17 cellular contexts compared by ENCODE assay signal in the genomic region with DNA sequence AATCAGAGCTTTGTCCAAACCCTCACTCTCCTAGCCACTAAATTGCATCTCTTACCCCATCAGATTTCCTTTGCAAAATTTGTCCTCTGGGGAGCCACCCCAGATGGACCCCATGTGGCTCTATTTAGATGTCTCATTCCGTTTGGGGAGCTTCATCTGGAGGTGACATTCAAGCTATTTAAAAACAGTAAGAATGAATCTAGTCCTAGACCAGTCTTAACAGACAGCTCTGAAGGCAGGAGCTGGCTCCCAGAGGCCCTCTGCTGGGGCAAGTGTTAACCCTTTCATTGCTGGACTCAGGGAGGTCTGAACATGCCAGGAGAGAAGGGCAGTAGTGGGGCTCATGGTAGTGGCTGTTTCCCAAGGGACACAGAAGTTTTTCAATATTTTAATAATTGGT. TPM values are rescaled to one million over a fixed set of nuclear protein-coding genes. Genes with fewer than 3 reads are reported as not detected.
DNase-seq lines count a peak whose midpoint lies in the region; ATAC-seq and TF ChIP-seq lines count a peak whose summit lies in the region.
"Had no signal": no experiment of that assay in that cellular context is flagged by ENCODE, and none has a peak within 500 bp of the region (broad histone marks: within the 10 kb centered on the region; RNA-seq: fewer than 3 reads in every experiment).

No MANE protein-coding gene starts in this region.

- no TSS peak for BruUV-seq in A673 (replicated peaks; lab: Mats Ljungman, UMichigan)

- peak; percentile 60 for DNase-seq in A673 (ENCODE audit: low spot score)
- peak; percentile 64 for DNase-seq in H7
- DNase-seq in chondrocyte (ENCODE audit: low spot score): no peak
- DNase-seq in GM10266 (ENCODE audit: extremely low spot score): no peak
- no peak for DNase-seq in epidermal melanocyte (ENCODE audit: insufficient read length, low spot score)
- DNase-seq in stimulated activated naive CD4-positive, alpha-beta T cell treated with Interleukin-2 at 50 U/mL for 16 hours (lab: John Stamatoyannopoulos, UW): no peak
- DNase-seq: CD8-positive, alpha-beta memory T cell; KBM-7; NCI-H1092 treated with DMSO at 0.1 percent for 48 hours; NCI-H1694; NCI-H2107; NCI-H345; NCI-H526 treated with DMSO at 0.1 percent for 48 hours; NK-92 treated with Interleukin-12 subunit alpha and Interleukin-12 subunit beta, amount 100 ng/mL, for 24 hours had no signal

- no peak overlapping the region for H3K4me3 ChIP-seq in A673 (ENCODE audit: low read depth, low read length, poor library complexity, severe bottlenecking)
- H3K4me3 ChIP-seq in H7 (ENCODE audit: insufficient read depth, low read depth, low read length): no peak overlapping the region

- H3K4me1 Mint-ChIP-seq in chondrocyte (ENCODE audit: low read depth) (peaks cover 97% of the 10 kb centered on the region), nephron (peaks cover 71% of the 10 kb centered on the region)

- CTCF ChIA-PET in A673 (lab: Charles Lee): no interaction called here

- no peaks in the 10 kb centered on the region for H3K36me3 ChIP-seq in A673 (ENCODE audit: insufficient read depth, low read length, poor library complexity, severe bottlenecking)
- no peaks in the 10 kb centered on the region for H3K36me3 ChIP-seq in H7 (replicated peaks; ENCODE audit: control insufficient read depth, insufficient read depth, low read length)

- no peaks in the 10 kb centered on the region for H3K9me3 ChIP-seq in A673 (ENCODE audit: low read depth, low read length, poor library complexity, severe bottlenecking)

- H3K4me1 ChIP-seq in A673 (ENCODE audit: insufficient read depth, low read length, poor library complexity, severe bottlenecking): peaks cover 32% of the 10 kb centered on the region

- POLR2A ChIA-PET in A673 (lab: Charles Lee; ENCODE audit: low non-redundant PET): no interaction called here

- no peaks in the 10 kb centered on the region for H3K27me3 ChIP-seq in A673 (replicated peaks; ENCODE audit: insufficient read depth, low read depth, low read length, poor library complexity)
- no peaks in the 10 kb centered on the region for H3K27me3 ChIP-seq in H7 (ENCODE audit: control insufficient read depth, insufficient read depth, low read length)

- H3K27me3 Mint-ChIP-seq in chondrocyte (ENCODE audit: low read depth) (no peaks in the 10 kb centered on the region), nephron (ENCODE audit: low read depth) (no peaks in the 10 kb centered on the region)

- TF ChIP-seq CTCF in A673 (conservative IDR thresholded peaks at IDR 0.05; ENCODE audit: low read depth, low read length) (no peak), chondrocyte (IDR thresholded peaks at IDR 0.05) (no peak), nephron (IDR thresholded peaks at IDR 0.05; ENCODE audit: unreplicated experiment in 3 of 3) (no peak), GM10266 (IDR thresholded peaks at IDR 0.05; ENCODE audit: control insufficient read depth, insufficient read depth, low read depth, missing control alignments) (no peak)

- H3K9me3 Mint-ChIP-seq in chondrocyte (ENCODE audit: low read depth) (no peaks in the 10 kb centered on the region), nephron (no peaks in the 10 kb centered on the region)
- H3K9me3 Mint-ChIP-seq: CD8-positive, alpha-beta memory T cell had no signal

- H3K27ac ChIP-seq in A673 (ENCODE audit: low read depth, low read length, poor library complexity, severe bottlenecking): peak overlapping the region; percentile 30
- H3K27ac ChIP-seq: HL-60 had no signal

- H3K27ac Mint-ChIP-seq in chondrocyte (ENCODE audit: unreplicated experiment) (peak overlapping the region; percentile 32), nephron (peak overlapping the region in 2 of 3 experiments; percentile 74 to 91)

- H3K36me3 Mint-ChIP-seq in chondrocyte (ENCODE audit: low read depth) (no peaks in the 10 kb centered on the region), nephron (ENCODE audit: low read depth) (no peaks in the 10 kb centered on the region)

- intact Hi-C loops in A673 (cut with micrococcal nuclease; ENCODE audit: unreplicated experiment): no loop called here

- peak overlapping the region; percentile 10 for H3K4me3 Mint-ChIP-seq in chondrocyte (ENCODE audit: unreplicated experiment)
- peak overlapping the region in 1 of 3 experiments; percentile 26 for H3K4me3 Mint-ChIP-seq in nephron

- ATAC-seq in GM21381 (IDR thresholded peaks at IDR 0.05; ENCODE audit: unreplicated experiment): no peak

RNA-seq across cellular contexts. Expression of gene RPL37A, which starts 59.2 kb away (rescaled TPM):
- total RNA-seq in A673 (2021) (2,455 and 2,535 TPM in 2 replicates), chondrocyte (2,015 to 2,317 TPM (median 2,049 TPM) in 3 replicates)
- total RNA-seq in H7 (2014; rRNA removed; shearing (Covaris generic)): 3,026 and 3,219 TPM in 2 replicates

Comparison
In these comparisons a context has a peak if more than half of its experiments do, and no peak if none do; other contexts are left out.
1. DNase-seq: peak in A673 (single experiment) and H7 (single experiment); none in chondrocyte (single experiment), GM10266 (single experiment), epidermal melanocyte (single experiment) and stimulated activated naive CD4-positive, alpha-beta T cell treated with Interleukin-2 at 50 U/mL for 16 hours (single experiment).